In genomic region chr3:146157325-146158060, GRCh38 we compare ENCODE assay signal across 15 cellular contexts. TPM values are rescaled to one million over a fixed set of nuclear protein-coding genes. Genes with fewer than 3 reads are reported as not detected.
A peak's percentile ranks its signal among the peaks of the same experiment; 100 is the strongest.
DNase-seq lines count a peak whose midpoint lies in the region; ATAC-seq and TF ChIP-seq lines count a peak whose summit lies in the region.
"Had no signal": no experiment of that assay in that cellular context is flagged by ENCODE, and none has a peak within 500 bp of the region (broad histone marks: within the 10 kb centered on the region; RNA-seq: fewer than 3 reads in every experiment).

No MANE protein-coding gene starts in this region.

- no peak for ATAC-seq in right lobe of liver
- ATAC-seq: natural killer cell treated with Interleukin-12 subunit alpha and Interleukin-12 subunit beta and Interleukin-15 and Interleukin-18, amount 100 ng/mL, for 72 hours had no signal

- no peaks in the 10 kb centered on the region for H3K9me3 Mint-ChIP-seq in HFFc6
- H3K9me3 Mint-ChIP-seq: natural killer cell treated with Interleukin-12 subunit alpha and Interleukin-12 subunit beta and Interleukin-15 and Interleukin-18, amount 100 ng/mL, for 72 hours; T-helper 2 cell treated with Interferon-gamma antibody and Interleukin-4, amounts not matched to agents 5 μg/mL and 100 μg/mL, for 36 hours had no signal

- intact Hi-C loops in mammary epithelial cell (cut with micrococcal nuclease) (no loop called here), right lobe of liver (cut with DNase I) (no loop called here), stomach (cut with DNase I; ENCODE audit: low total_unique reads) (no loop called here)

- H3K27me3 ChIP-seq in mammary epithelial cell (ENCODE audit: insufficient read depth, low read length) (no peaks in the 10 kb centered on the region), right lobe of liver (no peaks in the 10 kb centered on the region), stomach (peaks cover 0 to 13% (median 9%) of the 10 kb centered on the region in 3 donors)

- no peak overlapping the region for H2AFZ ChIP-seq in mammary epithelial cell (ENCODE audit: low read depth, low read length)

- CTCF ChIA-PET in mammary epithelial cell (lab: Charles Lee; ENCODE audit: low non-redundant PET) = no interaction called here

- no peak for DNase-seq in HFFc6
- no peak for DNase-seq in mammary epithelial cell
- no peak for DNase-seq in right lobe of liver
- no peak for DNase-seq in stomach
- no peak for DNase-seq in activated effector memory CD4-positive, alpha-beta T cell treated with Interleukin-2 at 50 U/mL for 16 hours
- DNase-seq in AG08395 (ENCODE audit: low spot score) = no peak
- DNase-seq in medulla oblongata (ENCODE audit: extremely low spot score) = no peak
- DNase-seq in NCI-H1048 (lab: John Stamatoyannopoulos, UW) = no peak
- DNase-seq: amygdala; Kasumi-1; NCI-H2171; stimulated activated CD4-positive, alpha-beta T cell treated with anti-CD3 and anti-CD28 coated beads, Interleukin-15, amount 100 ng/mL, for 24 hours had no signal

- in situ Hi-C loops in mammary epithelial cell (cut with MboI; ENCODE audit: low sequenced_read_pairs in 2 of 2) = loop anchor here in 1 of 2 donors (25.0 kb wide), 1 partner anchor 95 kb away; no protein-coding TSS in a partner anchor

- H3K36me3 Mint-ChIP-seq in HFFc6 (ENCODE audit: low read depth) = peaks cover 10% of the 10 kb centered on the region; the same call in 1 of the 2 replicates

- no peaks in the 10 kb centered on the region for H4K20me1 ChIP-seq in mammary epithelial cell (ENCODE audit: insufficient read depth, low read length)

- H3K4me3 ChIP-seq in mammary epithelial cell (replicated peaks in 1 of 3; ENCODE audit: insufficient read depth in 1 of 3, low read depth in 2 of 3, low read length in 3 of 3) (no peak overlapping the region), right lobe of liver (no peak overlapping the region), stomach (peak overlapping the region; percentile 5 to 79 (median 78))

- H3K9me3 ChIP-seq in mammary epithelial cell (replicated peaks; ENCODE audit: insufficient read depth, low read length) (no peaks in the 10 kb centered on the region), right lobe of liver (no peaks in the 10 kb centered on the region), stomach (no peaks in the 10 kb centered on the region)

- peaks cover 83% of the 10 kb centered on the region for H3K79me2 ChIP-seq in mammary epithelial cell (ENCODE audit: insufficient read depth, low read length)

- dilution Hi-C loops in mammary epithelial cell (cut with HindIII; ENCODE audit: low sequenced_read_pairs) = no loop called here

- peak overlapping the region; percentile 80 for H3K27ac Mint-ChIP-seq in HFFc6
- H3K27ac Mint-ChIP-seq: natural killer cell treated with Interleukin-12 subunit alpha and Interleukin-12 subunit beta and Interleukin-15 and Interleukin-18, amount 100 ng/mL, for 72 hours; T-helper 2 cell treated with Interferon-gamma antibody and Interleukin-4, amounts not matched to agents 5 μg/mL and 100 μg/mL, for 36 hours had no signal

- peaks cover 65% of the 10 kb centered on the region for H3K4me1 Mint-ChIP-seq in HFFc6 (ENCODE audit: low read depth)

- TF ChIP-seq EP300 in stomach (IDR thresholded peaks at IDR 0.05) = no peak

- no TSS peak for BruUV-seq in mammary epithelial cell (replicated peaks; lab: Mats Ljungman, UMichigan)

- peaks cover 3% of the 10 kb centered on the region for H3K27me3 Mint-ChIP-seq in HFFc6 (ENCODE audit: insufficient read depth)

- peak overlapping the region; percentile 96 for H3K4me3 Mint-ChIP-seq in HFFc6
- H3K4me3 Mint-ChIP-seq: natural killer cell treated with Interleukin-12 subunit alpha and Interleukin-12 subunit beta and Interleukin-15 and Interleukin-18, amount 100 ng/mL, for 72 hours; T-helper 2 cell treated with Interferon-gamma antibody and Interleukin-4, amounts not matched to agents 5 μg/mL and 100 μg/mL, for 36 hours had no signal

- no peak for TF ChIP-seq CTCF in HFFc6 (IDR thresholded peaks at IDR 0.05)
- TF ChIP-seq CTCF in mammary epithelial cell (conservative IDR thresholded peaks at IDR 0.05 in 1 of 2, IDR thresholded peaks at IDR 0.05 in 1 of 2; ENCODE audit: extremely low read depth in 1 of 2, insufficient read depth in 1 of 2, low read depth in 1 of 2, low read length in 2 of 2) = no peak
- TF ChIP-seq CTCF in right lobe of liver (IDR thresholded peaks at IDR 0.05) = no peak
- no peak for TF ChIP-seq CTCF in stomach (IDR thresholded peaks at IDR 0.05)

- no peak overlapping the region for H3K9ac ChIP-seq in mammary epithelial cell (ENCODE audit: insufficient read depth, low read length)

- H3K4me1 ChIP-seq in mammary epithelial cell (ENCODE audit: insufficient read depth, low read length) (peaks cover 24% of the 10 kb centered on the region), right lobe of liver (peaks cover 0 to 57% (median 27%) of the 10 kb centered on the region in 4 donors), stomach (peaks cover 22 to 82% (median 59%) of the 10 kb centered on the region in 4 donors)

- H3K27ac ChIP-seq in mammary epithelial cell (ENCODE audit: insufficient read depth, low read depth, low read length) (no peak overlapping the region), right lobe of liver (peak overlapping the region; percentile 97 to 98 (median 98)), stomach (peak overlapping the region; percentile 55 to 96 (median 95))

- TF ChIP-seq POLR2A in right lobe of liver (IDR thresholded peaks at IDR 0.05) (no peak), stomach (IDR thresholded peaks at IDR 0.05) (no peak)

- peak overlapping the region; percentile 81 for H3K4me2 ChIP-seq in mammary epithelial cell (ENCODE audit: insufficient read depth, low read depth, low read length)

- H3K36me3 ChIP-seq in mammary epithelial cell (ENCODE audit: insufficient read depth, low read length) (no peaks in the 10 kb centered on the region), right lobe of liver (no peaks in the 10 kb centered on the region), stomach (no peaks in the 10 kb centered on the region)

- WGBS in mammary epithelial cell (ENCODE audit: low coverage, missing lambda C conversion rate) = 100% methylated on average over 2 of the region's 2 CpGs
- 54% methylated on average over 2 of the region's 2 CpGs for WGBS in right lobe of liver (ENCODE audit: insufficient coverage, low coverage, low lambda C conversion rate, missing lambda C conversion rate)
- WGBS in stomach, 5 donors = 59 to 78% (median 61%) methylated on average over 2 of the region's 2 CpGs

RNA-seq across cellular contexts. Expression of gene PLOD2, which starts 3.5 kb away (rescaled TPM):
- total RNA-seq in HFFc6 (2021; fragmentation: NEBNext Ultra II Directional; extraction: Animal tissue kit (Norgen Biotek cat#: 25700)) = 100 to 1,000 TPM; 181 to 358 (median 200) TPM
- 100 to 1,000 TPM in 1 of 2 donors, 10 to 100 TPM in 1; 42.1 to 112 TPM for total RNA-seq in mammary epithelial cell
- polyA plus RNA-seq in mammary epithelial cell = 19.6 TPM
- polyA minus RNA-seq in mammary epithelial cell = 38.8 TPM
- 100 to 1,000 TPM in 1 of 6 experiments, 10 to 100 TPM in 5; 22.7 to 196 (median 57.6) TPM for total RNA-seq in right lobe of liver
- total RNA-seq in stomach = 10 to 100 TPM; 24.5 to 99.5 (median 57.8) TPM
- 10 to 100 TPM; 18.1 to 37.0 (median 20.3) TPM for polyA plus RNA-seq in stomach
- total RNA-seq: OCI-LY7 had no signal

Comparison
In these comparisons a context has a peak if more than half of its experiments do, and no peak if none do; other contexts are left out.
1. H3K4me3 ChIP-seq: peak in stomach (4 of 4); none in mammary epithelial cell (0 of 3) and right lobe of liver (0 of 3).